In genomic region chr20:64012385-64013146, GRCh38 we compare ENCODE assay signal across 1 cellular context.
TF ChIP-seq lines count a peak whose summit lies in the region.

No MANE protein-coding gene starts in this region.

TF ChIP-seq in GM12878, 131 proteins besides CTCF, POLR2A, EP300 and RAD21:
- TF ChIP-seq ZBTB40 (IDR thresholded peaks at IDR 0.05; ENCODE audit: borderline replicate concordance) (peak; percentile 22; the same call in 1 of the 2 replicates), PKNOX1 (IDR thresholded peaks at IDR 0.05) (0 out of 2 replicates have a peak, but pooled peaks have one; percentile 36), ATF2 (IDR thresholded peaks at IDR 0.05; ENCODE audit: low read length) (peak; percentile 52; the same call in 1 of the 2 replicates), ZNF384 (IDR thresholded peaks at IDR 0.05; ENCODE audit: borderline replicate concordance, low read depth, low read length) (peak; percentile 42; the same call in 1 of the 2 replicates), MLLT1 (IDR thresholded peaks at IDR 0.05) (peak; percentile 62; the same call in 1 of the 2 replicates), BCL3 (IDR thresholded peaks at IDR 0.05; ENCODE audit: borderline replicate concordance, insufficient read depth, low read depth, low read length, poor library complexity, severe bottlenecking) (peak; percentile 10), ZNF592 (IDR thresholded peaks at IDR 0.05) (0 out of 2 replicates have a peak, but pooled peaks have one; percentile 11)
